ENCODE assay signal across 9 cellular contexts in genomic region chr10:113788604-113789083, GRCh38. TPM values are rescaled to one million over a fixed set of nuclear protein-coding genes. Genes with fewer than 3 reads are reported as not detected.
A peak's percentile ranks its signal among the peaks of the same experiment; 100 is the strongest.
DNase-seq lines count a peak whose midpoint lies in the region; ATAC-seq, FAIRE-seq and TF ChIP-seq lines count a peak whose summit lies in the region.
"Had no signal": no experiment of that assay in that cellular context is flagged by ENCODE, and none has a peak within 500 bp of the region (broad histone marks: within the 10 kb centered on the region; RNA-seq: fewer than 3 reads in every experiment).

No MANE protein-coding gene starts in this region.

- H3K79me2 ChIP-seq in PC-3 (ENCODE audit: low read length) = no peaks in the 10 kb centered on the region

- POLR2A ChIA-PET in PC-3 (lab: Charles Lee; ENCODE audit: unreplicated experiment) = no interaction called here

- H3K27ac ChIP-seq in PC-3 (ENCODE audit: low read length) (peak overlapping the region; percentile 68), kidney (ENCODE audit: low read depth in 2 of 2, low read length in 2 of 2) (no peak overlapping the region)

- H3K36me3 ChIP-seq in PC-3 (ENCODE audit: low read depth, low read length) (no peaks in the 10 kb centered on the region), kidney (ENCODE audit: control insufficient read depth in 1 of 2, insufficient read depth in 2 of 2, low read length in 2 of 2) (no peaks in the 10 kb centered on the region)

- H3K4me1 ChIP-seq in PC-3 (ENCODE audit: insufficient read depth, low read length) = peaks cover 10% of the 10 kb centered on the region
- H3K4me1 ChIP-seq in kidney (ENCODE audit: control insufficient read depth in 1 of 2, insufficient read depth in 1 of 2, low read depth in 1 of 2, low read length in 2 of 2) = no peaks in the 10 kb centered on the region

- H4K20me1 ChIP-seq in PC-3 (ENCODE audit: low read length) = no peaks in the 10 kb centered on the region

- peak; percentile 91 for ATAC-seq in GM18861 (IDR thresholded peaks at IDR 0.05; ENCODE audit: unreplicated experiment)
- ATAC-seq in HG02798 (IDR thresholded peaks at IDR 0.05; ENCODE audit: poor library complexity, unreplicated experiment) = peak; percentile 88
- ATAC-seq in PC-3 = peak; percentile 87

- H3F3A ChIP-seq in PC-3 (ENCODE audit: low read length, unreplicated experiment) = no peaks in the 10 kb centered on the region

- no peak for FAIRE-seq in urothelium cell line (lab: Jason Lieb, UNC)
- FAIRE-seq in kidney (lab: Jason Lieb, UNC) = no peak

- no peak overlapping the region for H3K4me3 ChIP-seq in PC-3 (ENCODE audit: low read length)
- H3K4me3 ChIP-seq in fibroblast of villous mesenchyme (ENCODE audit: low read depth, low read length) = no peak overlapping the region
- no peak overlapping the region for H3K4me3 ChIP-seq in kidney (ENCODE audit: low read length in 2 of 2)

- TF ChIP-seq CTCF in PC-3 (conservative IDR thresholded peaks at IDR 0.05; ENCODE audit: low read depth, low read length) = no peak
- TF ChIP-seq CTCF in fibroblast of villous mesenchyme (IDR thresholded peaks at IDR 0.05; ENCODE audit: insufficient read depth, low read depth, low read length) = no peak
- no peak for TF ChIP-seq CTCF in kidney (IDR thresholded peaks at IDR 0.05; ENCODE audit: borderline replicate concordance, extremely low read depth, insufficient read depth)

- no TSS peak for BruUV-seq in PC-3 (replicated peaks; lab: Mats Ljungman, UMichigan)

- no peak overlapping the region for H3K9ac ChIP-seq in PC-3 (ENCODE audit: low read length)
- H3K9ac ChIP-seq in kidney (ENCODE audit: low read length in 2 of 2) = no peak overlapping the region

- intact Hi-C loops in PC-3 (cut with micrococcal nuclease) (no loop called here), kidney (cut with DNase I) (no loop called here)

- CTCF ChIA-PET in PC-3 (lab: Charles Lee) = interaction anchor here (0.6 kb wide), 1 partner anchor 730 kb away, joined by 3 read pairs; no protein-coding TSS in a partner anchor

- DNase-seq in PC-3 (peak; percentile 94), fibroblast of villous mesenchyme (ENCODE audit: low read depth) (peak; percentile 91), urothelium cell line (ENCODE audit: low spot score) (peak; percentile 49), kidney (no peak), cerebellar nuclear complex (lab: John Stamatoyannopoulos, UW) (no peak)
- no peak for DNase-seq in NK-92 treated with Interleukin-12 subunit alpha and Interleukin-12 subunit beta, amount 100 ng/mL, for 24 hours (lab: John Stamatoyannopoulos, UW)

- no peaks in the 10 kb centered on the region for H3K27me3 ChIP-seq in PC-3 (ENCODE audit: low read length)

- H3K9me3 ChIP-seq in PC-3 (ENCODE audit: low read length) (no peaks in the 10 kb centered on the region), kidney (ENCODE audit: control insufficient read depth in 1 of 2, low read length in 2 of 2) (no peaks in the 10 kb centered on the region)

- H3K9me2 ChIP-seq in PC-3 (replicated peaks; ENCODE audit: low read length) = no peaks in the 10 kb centered on the region

- peak overlapping the region; percentile 68 for H2AFZ ChIP-seq in PC-3 (ENCODE audit: low read length)

- peak overlapping the region; percentile 71 for H3K4me2 ChIP-seq in PC-3 (ENCODE audit: low read length)

RNA-seq across cellular contexts. Expression of gene PLEKHS1, which starts 37.2 kb away (rescaled TPM):
- total RNA-seq in PC-3 (2014; rRNA removed) (not detected in 2 replicates), fibroblast of villous mesenchyme (under 0.01 TPM in 1 of 2 replicates, not detected in the other), kidney (0.41 TPM)
- 0.17 TPM for polyA plus RNA-seq in kidney (ENCODE audit: insufficient read depth, low read depth, low replicate concordance)
- total RNA-seq: T-helper 2 cell treated with Interferon-gamma antibody and Interleukin-4, amounts not matched to agents 100 ng/mL and 5 ng/mL, for 36 hours had no signal

Comparison
In these comparisons a context has a peak if more than half of its experiments do, and no peak if none do; other contexts are left out.
1. DNase-seq: peak in PC-3 (single experiment), fibroblast of villous mesenchyme (single experiment) and urothelium cell line (single experiment); none in kidney (single experiment), cerebellar nuclear complex (0 of 2) and NK-92 treated with Interleukin-12 subunit alpha and Interleukin-12 subunit beta, amount 100 ng/mL, for 24 hours (single experiment).
2. Peak in every context shown above with its lines, with median percentiles within 50 percentile points of each other: ATAC-seq.